In the genomic region with DNA sequence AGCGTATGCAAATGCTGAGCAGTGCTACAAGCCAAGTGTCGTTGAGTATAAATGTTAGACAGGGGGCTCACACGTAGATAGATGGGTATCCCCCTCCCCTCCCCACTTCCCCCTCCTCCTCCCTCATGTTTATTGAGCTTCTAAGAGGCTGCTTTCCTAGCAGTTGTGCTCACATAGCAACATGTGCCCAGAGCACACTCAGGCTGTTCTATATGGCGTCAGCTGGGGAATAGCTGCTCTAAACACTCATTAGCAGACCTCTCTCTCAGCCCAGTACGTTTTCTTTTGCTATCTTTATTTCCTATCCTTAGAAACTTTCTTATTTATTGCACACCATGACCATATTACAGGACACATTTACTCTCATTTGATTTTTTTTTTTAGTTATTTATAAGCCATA, we compare ENCODE assay signal across 14 cellular contexts. TPM values are rescaled to one million over a fixed set of nuclear protein-coding genes. Genes with fewer than 3 reads are reported as not detected.
DNase-seq lines count a peak whose midpoint lies in the region; ATAC-seq lines count a peak whose summit lies in the region.
"Had no signal": no experiment of that assay in that cellular context is flagged by ENCODE, and none has a peak within 500 bp of the region (broad histone marks: within the 10 kb centered on the region; RNA-seq: fewer than 3 reads in every experiment).

No MANE protein-coding gene starts in this region.

- H3K4me1 ChIP-seq in skeletal muscle satellite cell (ENCODE audit: control insufficient read depth, insufficient read depth, low read length), result peaks cover 24% of the 10 kb centered on the region
- H3K4me1 ChIP-seq: prostate gland had no signal

- no peak overlapping the region for H3K4me3 ChIP-seq in skeletal muscle satellite cell (ENCODE audit: low read length)
- H3K4me3 ChIP-seq: cardiac muscle cell had no signal

- H3K4me2 ChIP-seq in skeletal muscle satellite cell (ENCODE audit: low read length), result peak overlapping the region; percentile 91

- no peaks in the 10 kb centered on the region for H3K9me3 ChIP-seq in skeletal muscle satellite cell (replicated peaks; ENCODE audit: low read length)
- H3K9me3 ChIP-seq: prostate gland had no signal

- DNase-seq in NCI-H1092 treated with DMSO at 0.1 percent for 48 hours (lab: John Stamatoyannopoulos, UW) (peak; percentile 26), NCI-H1092 (lab: John Stamatoyannopoulos, UW) (no peak), SHP77 (lab: John Stamatoyannopoulos, UW) (peak; percentile 64 to 70), inferior parietal cortex (ENCODE audit: extremely low spot score) (peak; percentile 37), T1000 (lab: John Stamatoyannopoulos, UW) (no peak), putamen (ENCODE audit: low spot score) (no peak)
- DNase-seq: activated effector memory CD4-positive, alpha-beta T cell treated with Interleukin-2 at 50 U/mL for 16 hours; HCEC 1CT; T-cell had no signal

- peaks cover 8% of the 10 kb centered on the region for H3K36me3 ChIP-seq in skeletal muscle satellite cell (ENCODE audit: insufficient read depth, low read length)
- H3K36me3 ChIP-seq: cardiac muscle cell, prostate gland had no signal

- ATAC-seq in HG03565 (IDR thresholded peaks at IDR 0.05; ENCODE audit: unreplicated experiment), result no peak
- ATAC-seq: T-cell had no signal

- H3K27me3 ChIP-seq in skeletal muscle satellite cell (ENCODE audit: control insufficient read depth, insufficient read depth, low read length), result no peaks in the 10 kb centered on the region

- no peak overlapping the region for H3K9ac ChIP-seq in skeletal muscle satellite cell (ENCODE audit: low read depth, low read length)

RNA-seq across cellular contexts. Expression of a gene that starts 1.8 kb away (rescaled TPM):
- total RNA-seq in skeletal muscle satellite cell (2012; rRNA removed), result 0.76 and 1.7 TPM in 2 replicates
- total RNA-seq: A172 had no signal

Comparison
In these comparisons a context has a peak if more than half of its experiments do, and no peak if none do; other contexts are left out.
1. DNase-seq: peak in NCI-H1092 treated with DMSO at 0.1 percent for 48 hours (single experiment), SHP77 (2 of 2) and inferior parietal cortex (single experiment); none in NCI-H1092 (single experiment), T1000 (single experiment) and putamen (single experiment).